In the genomic region with DNA sequence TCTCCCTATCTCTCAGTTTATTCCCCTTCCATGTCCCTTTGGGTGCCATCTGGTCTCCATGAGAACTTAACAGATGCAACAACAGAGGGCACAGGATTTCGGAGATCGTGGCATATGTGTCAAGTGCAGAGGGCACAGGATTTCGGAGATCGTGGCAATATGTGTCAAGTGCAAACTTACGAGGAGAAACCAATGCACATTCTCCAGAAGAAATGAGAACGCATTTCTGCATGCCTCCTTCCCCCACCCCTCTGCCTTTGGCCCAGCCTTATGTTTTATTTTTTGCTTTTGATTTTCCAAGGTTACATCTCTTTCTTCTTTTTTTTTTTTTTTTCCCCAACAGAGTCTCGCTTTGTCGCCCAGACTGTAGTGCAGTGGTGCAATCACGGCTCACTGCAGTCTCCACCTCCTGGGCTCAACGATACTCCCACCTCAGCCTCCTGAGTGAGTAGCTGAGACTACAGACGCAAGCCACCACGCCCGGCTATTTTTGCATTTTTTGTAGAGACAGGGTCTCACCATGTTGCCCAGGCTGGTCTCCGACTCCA, we compare ENCODE assay signal across 8 cellular contexts. TPM values are rescaled to one million over a fixed set of nuclear protein-coding genes. Genes with fewer than 3 reads are reported as not detected.
DNase-seq lines count a peak whose midpoint lies in the region; ATAC-seq and TF ChIP-seq lines count a peak whose summit lies in the region.

No MANE protein-coding gene starts in this region.

- peak; percentile 38 for DNase-seq in activated naive CD4-positive, alpha-beta T cell treated with Interleukin-2 at 50 U/mL for 16 hours
- DNase-seq in activated naive CD4-positive, alpha-beta T cell (lab: John Stamatoyannopoulos, UW), result no peak
- peak; percentile 22 for DNase-seq in T-helper 2 cell treated with Interferon-gamma antibody and Interleukin-4, amounts not matched to agents 5 μg/mL and 100 μg/mL, for 36 hours (ENCODE audit: low spot score)
- peak in 2 of 3 experiments; percentile 9 to 11 for DNase-seq in effector memory CD8-positive, alpha-beta T cell
- DNase-seq in natural killer cell (no peak), mucosa of gallbladder (ENCODE audit: low spot score) (no peak), cerebellum (ENCODE audit: low spot score) (no peak), COLO829 (ENCODE audit: low spot score) (no peak)

- H3K4me3 Mint-ChIP-seq in T-helper 2 cell treated with Interferon-gamma antibody and Interleukin-4, amounts not matched to agents 5 μg/mL and 100 μg/mL, for 36 hours, result peak overlapping the region; percentile 83
- peak overlapping the region; percentile 91 to 96 for H3K4me3 Mint-ChIP-seq in effector memory CD8-positive, alpha-beta T cell
- peak overlapping the region; percentile 98 for H3K4me3 Mint-ChIP-seq in natural killer cell

- peaks cover 15% of the 10 kb centered on the region for H3K36me3 Mint-ChIP-seq in T-helper 2 cell treated with Interferon-gamma antibody and Interleukin-4, amounts not matched to agents 5 μg/mL and 100 μg/mL, for 36 hours (ENCODE audit: low read depth)
- peaks cover 33% of the 10 kb centered on the region for H3K36me3 Mint-ChIP-seq in effector memory CD8-positive, alpha-beta T cell (ENCODE audit: insufficient read depth)
- no peaks in the 10 kb centered on the region for H3K36me3 Mint-ChIP-seq in natural killer cell

- ATAC-seq in effector memory CD8-positive, alpha-beta T cell (replicated peaks), result peak; percentile 27
- no peak for ATAC-seq in natural killer cell

- no peak for TF ChIP-seq CTCF in natural killer cell (IDR thresholded peaks at IDR 0.05)

- H3K9me3 Mint-ChIP-seq in T-helper 2 cell treated with Interferon-gamma antibody and Interleukin-4, amounts not matched to agents 5 μg/mL and 100 μg/mL, for 36 hours, result peaks cover 6% of the 10 kb centered on the region
- H3K9me3 Mint-ChIP-seq in effector memory CD8-positive, alpha-beta T cell, result no peaks in the 10 kb centered on the region
- H3K9me3 Mint-ChIP-seq in natural killer cell, result no peaks in the 10 kb centered on the region

- H3K4me1 Mint-ChIP-seq in T-helper 2 cell treated with Interferon-gamma antibody and Interleukin-4, amounts not matched to agents 5 μg/mL and 100 μg/mL, for 36 hours (ENCODE audit: low read depth), result peaks cover 34% of the 10 kb centered on the region
- H3K4me1 Mint-ChIP-seq in effector memory CD8-positive, alpha-beta T cell (ENCODE audit: low read depth in 2 of 2), result peaks cover 16 to 43% of the 10 kb centered on the region in 2 donors
- H3K4me1 Mint-ChIP-seq in natural killer cell, result peaks cover 31 to 36% of the 10 kb centered on the region in 2 donors

- H3K27ac Mint-ChIP-seq in T-helper 2 cell treated with Interferon-gamma antibody and Interleukin-4, amounts not matched to agents 5 μg/mL and 100 μg/mL, for 36 hours, result peak overlapping the region; percentile 88
- H3K27ac Mint-ChIP-seq in effector memory CD8-positive, alpha-beta T cell, result peak overlapping the region; percentile 96
- H3K27ac Mint-ChIP-seq in natural killer cell, result peak overlapping the region; percentile 96 to 98

- H3K27me3 Mint-ChIP-seq in T-helper 2 cell treated with Interferon-gamma antibody and Interleukin-4, amounts not matched to agents 5 μg/mL and 100 μg/mL, for 36 hours (ENCODE audit: low read depth), result peaks cover 2% of the 10 kb centered on the region
- no peaks in the 10 kb centered on the region for H3K27me3 Mint-ChIP-seq in effector memory CD8-positive, alpha-beta T cell
- peaks cover 0 to 3% of the 10 kb centered on the region in 2 donors for H3K27me3 Mint-ChIP-seq in natural killer cell (ENCODE audit: low read depth in 2 of 2)

- intact Hi-C loops in natural killer cell (cut with micrococcal nuclease), result loop anchor here (1.0 kb wide), 2 partner anchors 54 to 124 kb away; partner anchors contain the start of gene MASTL

RNA-seq across cellular contexts. Expression of gene ANKRD26, which starts 0.6 kb away (rescaled TPM):
- total RNA-seq in natural killer cell, result 10 to 100 TPM in 1 of 3 donors, 1 to 10 TPM in 2; 7.0 to 10.8 (median 9.2) TPM
- total RNA-seq in mucosa of gallbladder, result 7.7 TPM
- 30.9 TPM for total RNA-seq in cerebellum

RNA-seq across cellular contexts. Expression of gene YME1L1, which starts 53.3 kb away (rescaled TPM):
- total RNA-seq in natural killer cell (100 to 1,000 TPM; 124 to 132 (median 127) TPM), mucosa of gallbladder (87.9 TPM), cerebellum (66.8 TPM)

RNA-seq across cellular contexts. Expression of gene MASTL, which starts 54.3 kb away (rescaled TPM):
- total RNA-seq in natural killer cell (10 to 100 TPM; 10.1 to 21.2 (median 11.5) TPM), mucosa of gallbladder (5.0 TPM), cerebellum (14.0 TPM)

Comparison
In these comparisons a context has a peak if more than half of its experiments do, and no peak if none do; other contexts are left out.
1. DNase-seq: peak in activated naive CD4-positive, alpha-beta T cell treated with Interleukin-2 at 50 U/mL for 16 hours (single experiment), T-helper 2 cell treated with Interferon-gamma antibody and Interleukin-4, amounts not matched to agents 5 μg/mL and 100 μg/mL, for 36 hours (single experiment) and effector memory CD8-positive, alpha-beta T cell (2 of 3); none in activated naive CD4-positive, alpha-beta T cell (0 of 4), natural killer cell (single experiment), mucosa of gallbladder (single experiment), cerebellum (single experiment) and COLO829 (single experiment).
2. Peak in every context shown above with its lines, with median percentiles within 50 percentile points of each other: H3K27ac Mint-ChIP-seq and H3K4me3 Mint-ChIP-seq.